ENCODE assay signal across 3 cellular contexts in genomic region chr6:5817869-5818268, GRCh38.
TF ChIP-seq lines count a peak whose summit lies in the region.

No MANE protein-coding gene starts in this region.

TF ChIP-seq in SK-N-SH, 30 proteins besides CTCF, POLR2A, EP300 and RAD21 (continued from another document):
- TF ChIP-seq MEF2A (IDR thresholded peaks at IDR 0.05; ENCODE audit: borderline replicate concordance, low read depth) (no peak), RCOR1 (IDR thresholded peaks at IDR 0.05; ENCODE audit: low read length) (no peak), REST (IDR thresholded peaks at IDR 0.05; ENCODE audit: low read depth, low read length) (peak; percentile 81), USF2 (IDR thresholded peaks at IDR 0.05; ENCODE audit: borderline replicate concordance, low read depth, low read length) (no peak), ZBTB33 (IDR thresholded peaks at IDR 0.05; ENCODE audit: borderline replicate concordance, low read depth) (no peak)

TF ChIP-seq in HEK293, 187 proteins besides CTCF, POLR2A, EP300 and RAD21:
- peak; percentile 87 for TF ChIP-seq REST (tag by site-specific recombination; IDR thresholded peaks at IDR 0.05)
- no peak for TF ChIP-seq ZNF548 (tag by site-specific recombination; IDR thresholded peaks at IDR 0.05)

TF ChIP-seq in GM12878, 131 proteins besides CTCF, POLR2A, EP300 and RAD21:
- TF ChIP-seq REST (IDR thresholded peaks at IDR 0.05; ENCODE audit: low read depth, low read length) = peak; percentile 71
- no peak for TF ChIP-seq KDM1A (IDR thresholded peaks at IDR 0.05; ENCODE audit: borderline replicate concordance)
TF ChIP-seq in GM12878: peak in this region for 1.
